ENCODE assay signal across 1 cellular context in genomic region chr19:58466089-58466759, GRCh38.
TF ChIP-seq lines count a peak whose summit lies in the region.

No MANE protein-coding gene starts in this region.

TF ChIP-seq in SK-N-SH treated with all-trans-retinoic acid at 6 μM for 48 hours, 23 proteins besides CTCF, POLR2A, EP300 and RAD21 (continued from another document):
- TF ChIP-seq ZNF565 (CRISPR knock-in tag; conservative IDR thresholded peaks at IDR 0.05; ENCODE audit: low read depth), result no peak
- TF ChIP-seq ZNF8 (CRISPR knock-in tag; IDR thresholded peaks at IDR 0.05), result no peak
- TF ChIP-seq ARNTL (CRISPR knock-in tag; IDR thresholded peaks at IDR 0.05; ENCODE audit: borderline replicate concordance, low read depth), result no peak
- no peak for TF ChIP-seq CSDC2 (CRISPR knock-in tag; IDR thresholded peaks at IDR 0.05)
- TF ChIP-seq GLIS3 (CRISPR knock-in tag; IDR thresholded peaks at IDR 0.05), result no peak; the same call in 1 of the 2 replicates
- TF ChIP-seq ISL1 (CRISPR knock-in tag; IDR thresholded peaks at IDR 0.05), result no peak
